Comparison of ENCODE assay signal across 8 cellular contexts in genomic region chr1:9910080-9910424, GRCh38. TPM values are rescaled to one million over a fixed set of nuclear protein-coding genes. Genes with fewer than 3 reads are reported as not detected.
DNase-seq lines count a peak whose midpoint lies in the region; ATAC-seq and TF ChIP-seq lines count a peak whose summit lies in the region.

Gene CTNNBIP1 (minus strand): TSS chr1:9910269. CDS start chr1:9872064, 38,205 bp downstream.

- intact Hi-C loops in HCT116 (cut with micrococcal nuclease): loop anchor here (2.0 kb wide), 1 partner anchor 33 kb away; the partner anchor contains the start of genes LZIC and NMNAT1
- intact Hi-C loops in dendritic cell treated with granulocyte-macrophage colony-stimulating factor and Interleukin-4, amounts not matched to agents 40 ng/mL and 50 ng/mL, for 4 days (cut with micrococcal nuclease): loop anchor here (1.0 to 2.0 kb wide), 2 partner anchors 35 to 122 kb away; partner anchors contain the start of gene UBE4B
- intact Hi-C loops in vagina (cut with DNase I): no loop called here

- ATAC-seq in GM18519 (IDR thresholded peaks at IDR 0.05; ENCODE audit: low FRiP score, unreplicated experiment): peak; percentile 80
- ATAC-seq in HCT116: peak; percentile 84

- peak within 1 kb of the TSS; percentile 69 for H2AFZ ChIP-seq in HCT116 (ENCODE audit: low read depth, low read length, poor library complexity, severe bottlenecking)

- CTCF ChIA-PET in HCT116 (lab: Charles Lee): interaction anchor here (1.4 kb wide), 1 partner anchor 35 kb away, joined by 5 read pairs; no protein-coding TSS in a partner anchor

- H3K9me3 ChIP-seq in HCT116 (ENCODE audit: control insufficient read depth in 1 of 2, insufficient read depth in 1 of 2, low read depth in 1 of 2, low read length in 2 of 2): no peaks in the 10 kb centered on the region
- no peaks in the 10 kb centered on the region for H3K9me3 ChIP-seq in vagina

- peaks cover 7% of the 10 kb centered on the region; the same call in 1 of the 2 replicates for H3K79me2 ChIP-seq in HCT116 (ENCODE audit: insufficient read depth, low read length)

- peaks cover 61% of the 10 kb centered on the region for H3K4me1 Mint-ChIP-seq in dendritic cell treated with granulocyte-macrophage colony-stimulating factor and Interleukin-4, amounts not matched to agents 40 ng/mL and 50 ng/mL, for 4 days (ENCODE audit: low read depth)
- H3K4me1 Mint-ChIP-seq in mesothelial cell of epicardium: peaks cover 29% of the 10 kb centered on the region

- H4K20me1 ChIP-seq in HCT116 (ENCODE audit: insufficient read depth): no peaks in the 10 kb centered on the region

- no peaks in the 10 kb centered on the region for H3K27me3 Mint-ChIP-seq in dendritic cell treated with granulocyte-macrophage colony-stimulating factor and Interleukin-4, amounts not matched to agents 40 ng/mL and 50 ng/mL, for 4 days
- H3K27me3 Mint-ChIP-seq in mesothelial cell of epicardium (ENCODE audit: low read depth): no peaks in the 10 kb centered on the region

- H3K9ac ChIP-seq in HCT116 (ENCODE audit: low read length): peak within 1 kb of the TSS; percentile 80

- TF ChIP-seq RAD21 in HCT116 (IDR thresholded peaks at IDR 0.05; ENCODE audit: low read depth): no peak

- POLR2A ChIA-PET in HCT116 (lab: Charles Lee): no interaction called here

- no TSS peak for BruUV-seq in HCT116 (replicated peaks; lab: Mats Ljungman, UMichigan)

- DNase-seq in HCT116 (ENCODE audit: low read depth, low spot score): no peak
- DNase-seq in NCI-H2107 (lab: John Stamatoyannopoulos, UW): peak; percentile 81
- no peak for DNase-seq in mesothelial cell of epicardium (ENCODE audit: low spot score in 2 of 2, unreplicated experiment in 2 of 2)
- no peak for DNase-seq in vagina (ENCODE audit: extremely low spot score in 2 of 2)
- DNase-seq in OCI-M1 (lab: John Stamatoyannopoulos, UW): no peak
- DNase-seq in stimulated activated CD8-positive, alpha-beta memory T cell treated with anti-CD3 and anti-CD28 coated beads, Interleukin-4, amount 100 ng/mL, for 48 hours: no peak

- peak within 1 kb of the TSS; percentile 75 to 81 for H3K4me3 ChIP-seq in HCT116 (replicated peaks in 1 of 2; ENCODE audit: low read depth in 1 of 2, low read length in 2 of 2)
- H3K4me3 ChIP-seq in vagina: peak within 1 kb of the TSS; percentile 82 to 89

- H3K4me1 ChIP-seq in HCT116 (ENCODE audit: control insufficient read depth in 1 of 2, insufficient read depth in 2 of 2, low read length in 2 of 2): peaks cover 10 to 25% of the 10 kb centered on the region in 2 experiments
- peaks cover 40% of the 10 kb centered on the region for H3K4me1 ChIP-seq in vagina

- no peaks in the 10 kb centered on the region for H3K9me2 ChIP-seq in HCT116 (ENCODE audit: insufficient read depth)

- H3K4me2 ChIP-seq in HCT116 (ENCODE audit: low read length): peak within 1 kb of the TSS; percentile 89

- H3K27ac Mint-ChIP-seq in dendritic cell treated with granulocyte-macrophage colony-stimulating factor and Interleukin-4, amounts not matched to agents 40 ng/mL and 50 ng/mL, for 4 days: peak within 1 kb of the TSS; percentile 98
- peak within 1 kb of the TSS; percentile 99 for H3K27ac Mint-ChIP-seq in mesothelial cell of epicardium

- no peaks in the 10 kb centered on the region for H3K9me3 Mint-ChIP-seq in dendritic cell treated with granulocyte-macrophage colony-stimulating factor and Interleukin-4, amounts not matched to agents 40 ng/mL and 50 ng/mL, for 4 days
- no peaks in the 10 kb centered on the region for H3K9me3 Mint-ChIP-seq in mesothelial cell of epicardium

- H3K27me3 ChIP-seq in HCT116 (ENCODE audit: insufficient read depth, low read length) (no peaks in the 10 kb centered on the region), vagina (no peaks in the 10 kb centered on the region)

- RAD21 ChIA-PET in HCT116 (lab: Charles Lee; ENCODE audit: low non-redundant PET in 1 of 2, low total read pairs in 2 of 2, uncharacterized antibody in 2 of 2, unreplicated experiment in 2 of 2): interaction anchor here in 1 of 2 experiments (1.2 kb wide), 1 partner anchor 32 kb away, joined by 3 read pairs; no protein-coding TSS in a partner anchor

- H3K36me3 ChIP-seq in HCT116 (ENCODE audit: control insufficient read depth in 1 of 2, insufficient read depth in 2 of 2, low read length in 2 of 2) (no peaks in the 10 kb centered on the region), vagina (no peaks in the 10 kb centered on the region)

- H3K27ac ChIP-seq in HCT116 (ENCODE audit: low read depth, low read length): peak within 1 kb of the TSS; percentile 90
- peak within 1 kb of the TSS; percentile 81 for H3K27ac ChIP-seq in vagina

- TF ChIP-seq POLR2A in HCT116 (IDR thresholded peaks at IDR 0.05; ENCODE audit: borderline replicate concordance, extremely low read depth, insufficient read depth, insufficient read length): no peak
- peak in 1 of 2 donors; percentile 58 for TF ChIP-seq POLR2A in vagina (IDR thresholded peaks at IDR 0.05)

- H3K4me3 Mint-ChIP-seq in dendritic cell treated with granulocyte-macrophage colony-stimulating factor and Interleukin-4, amounts not matched to agents 40 ng/mL and 50 ng/mL, for 4 days: peak within 1 kb of the TSS; percentile 99
- peak within 1 kb of the TSS; percentile 94 for H3K4me3 Mint-ChIP-seq in mesothelial cell of epicardium

- TF ChIP-seq CTCF in HCT116 (IDR thresholded peaks at IDR 0.05 in 2 of 3, conservative IDR thresholded peaks at IDR 0.05 in 1 of 3; ENCODE audit: borderline replicate concordance in 1 of 3, insufficient read depth in 1 of 3, low read depth in 2 of 3, low read length in 2 of 3) (no peak), mesothelial cell of epicardium (IDR thresholded peaks at IDR 0.05; ENCODE audit: unreplicated experiment) (no peak), vagina (IDR thresholded peaks at IDR 0.05) (no peak)

- peaks cover 34% of the 10 kb centered on the region for H3K36me3 Mint-ChIP-seq in dendritic cell treated with granulocyte-macrophage colony-stimulating factor and Interleukin-4, amounts not matched to agents 40 ng/mL and 50 ng/mL, for 4 days (ENCODE audit: low read depth)
- no peaks in the 10 kb centered on the region for H3K36me3 Mint-ChIP-seq in mesothelial cell of epicardium

TF ChIP-seq in HCT116, 20 proteins besides CTCF, POLR2A, EP300 and RAD21:
- TF ChIP-seq TCF7L2 (IDR thresholded peaks at IDR 0.05; ENCODE audit: borderline replicate concordance, extremely low read depth, insufficient read depth, insufficient read length) (no peak), EZH2phosphoT487 (IDR thresholded peaks at IDR 0.05; ENCODE audit: borderline replicate concordance) (no peak), FOSL1 (IDR thresholded peaks at IDR 0.05; ENCODE audit: low read depth) (no peak), CBX3 (IDR thresholded peaks at IDR 0.05; ENCODE audit: low read depth) (no peak), SIN3A (IDR thresholded peaks at IDR 0.05; ENCODE audit: low read depth) (0 out of 2 replicates have a peak, but pooled peaks have one; percentile 1), POLR2AphosphoS5 (IDR thresholded peaks at IDR 0.05; ENCODE audit: low read depth, low read length) (peak; percentile 68), YY1 (IDR thresholded peaks at IDR 0.05; ENCODE audit: extremely low read depth, insufficient replicate concordance, low read depth, low read length) (peak; percentile 10), ELF1 (IDR thresholded peaks at IDR 0.05; ENCODE audit: borderline replicate concordance, low read depth) (no peak), ZFX (IDR thresholded peaks at IDR 0.05) (peak; percentile 43; the same call in 1 of the 2 replicates)
TF ChIP-seq in HCT116: peak in this region for 4.

RNA-seq across cellular contexts. Expression of gene CTNNBIP1, which starts in this region (rescaled TPM):
- total RNA-seq in HCT116 (2021; ENCODE audit: unreplicated experiment): 31.3 TPM
- polyA plus RNA-seq in HCT116 (2012): 33.7 and 43.0 TPM in 2 replicates
- total RNA-seq in mesothelial cell of epicardium: 49.7 to 52.6 TPM (median 51.5 TPM) in 3 replicates
- total RNA-seq in vagina: 44.7 TPM
